ENCODE assay signal across 26 cellular contexts in the genomic region with DNA sequence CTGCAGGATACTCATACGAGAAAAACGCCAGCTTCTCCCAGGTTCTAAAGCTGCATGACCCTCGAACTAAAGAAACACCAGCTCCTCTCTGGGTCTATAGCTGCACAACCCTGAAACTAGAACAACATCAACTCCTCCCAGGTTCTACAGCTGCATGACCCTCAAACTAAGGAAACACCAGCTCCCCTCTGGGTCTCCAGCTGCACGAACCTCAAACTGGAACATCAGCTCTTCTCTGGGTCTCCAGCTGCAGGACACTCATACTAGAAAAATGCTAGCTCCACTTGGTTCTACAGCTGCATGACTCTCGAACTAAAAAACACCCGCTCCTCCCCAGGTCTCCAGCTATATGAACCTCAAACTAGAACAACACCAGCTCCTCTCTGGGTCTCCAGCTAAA.
"Had no signal": no experiment of that assay in that cellular context is flagged by ENCODE, and none has a peak within 500 bp of the region (broad histone marks: within the 10 kb centered on the region; RNA-seq: fewer than 3 reads in every experiment).

No MANE protein-coding gene starts in this region.

- FAIRE-seq: endometrium, islet of Langerhans, keratinocyte had no signal

- DNase-seq: cortex of kidney; effector CD8-positive, alpha-beta T cell; effector memory CD8-positive, alpha-beta T cell; endodermal cell; erythroblast; esophagus squamous epithelium; foreskin fibroblast; foreskin melanocyte; gastrocnemius medialis; glutamatergic neuron; head of caudate nucleus; heart right ventricle; hippocampal formation; left cardiac atrium; left lung; left ventricle myocardium superior; lower lobe of right lung; mesenchymal stem cell; mucosa of descending colon; naive B cell; naive thymus-derived CD8-positive, alpha-beta T cell had no signal

- H3K27me3 ChIP-seq: esophagus squamous epithelium, gastrocnemius medialis, heart right ventricle, left lung had no signal

- ATAC-seq: effector memory CD8-positive, alpha-beta T cell; esophagus mucosa; gastrocnemius medialis; heart right ventricle; left cardiac atrium; left lung; left ventricle myocardium superior; lower lobe of right lung; mucosa of descending colon; naive thymus-derived CD8-positive, alpha-beta T cell had no signal

- H3K4me1 ChIP-seq: esophagus squamous epithelium, gastrocnemius medialis, heart right ventricle, left lung, lower lobe of right lung had no signal

- H3K4me3 ChIP-seq: esophagus squamous epithelium, gastrocnemius medialis, heart right ventricle, left lung, lower lobe of right lung, mucosa of descending colon had no signal

- H3K36me3 ChIP-seq: esophagus squamous epithelium, gastrocnemius medialis, heart right ventricle, left lung, lower lobe of right lung had no signal

- H3K9me3 ChIP-seq: gastrocnemius medialis, lower lobe of right lung had no signal

- H3K27ac ChIP-seq: epithelial cell of prostate, esophagus squamous epithelium, gastrocnemius medialis, heart right ventricle, left lung, lower lobe of right lung had no signal
